8 cellular contexts compared by ENCODE assay signal in genomic region chr21:34603002-34603709, GRCh38. TPM values are rescaled to one million over a fixed set of nuclear protein-coding genes. Genes with fewer than 3 reads are reported as not detected.
A peak's percentile ranks its signal among the peaks of the same experiment; 100 is the strongest.
DNase-seq lines count a peak whose midpoint lies in the region; ATAC-seq and TF ChIP-seq lines count a peak whose summit lies in the region.

No MANE protein-coding gene starts in this region.

- H3F3A ChIP-seq in PC-3 (ENCODE audit: low read length, unreplicated experiment) = no peaks in the 10 kb centered on the region

- no peak overlapping the region for H3K4me2 ChIP-seq in PC-3 (ENCODE audit: low read length)

- no peaks in the 10 kb centered on the region for H3K27me3 ChIP-seq in PC-3 (ENCODE audit: low read length)

- H4K20me1 ChIP-seq in PC-3 (ENCODE audit: low read length) = no peaks in the 10 kb centered on the region

- H3K79me2 ChIP-seq in PC-3 (ENCODE audit: low read length) = no peaks in the 10 kb centered on the region

- ATAC-seq in PC-3 = peak; percentile 61
- ATAC-seq in stimulated activated naive CD8-positive, alpha-beta T cell treated with anti-CD3 and anti-CD28 coated beads, Interleukin-15, amount 100 ng/mL, for 72 hours = peak; percentile 87
- ATAC-seq in GM18861 (IDR thresholded peaks at IDR 0.05; ENCODE audit: unreplicated experiment) = no peak

- H3K9me3 Mint-ChIP-seq in nephron progenitor cell = no peaks in the 10 kb centered on the region
- H3K9me3 Mint-ChIP-seq in stimulated activated naive CD8-positive, alpha-beta T cell treated with anti-CD3 and anti-CD28 coated beads, Interleukin-15, amount 100 ng/mL, for 72 hours = no peaks in the 10 kb centered on the region

- CTCF ChIA-PET in PC-3 (lab: Charles Lee) = interaction anchor here (0.6 to 2.0 kb wide), 12 partner anchors 10 to 236 kb away, joined by 3 to 28 read pairs (median 6); partner anchors contain the start of gene RCAN1

- no peak overlapping the region for H2AFZ ChIP-seq in PC-3 (ENCODE audit: low read length)

- no peak overlapping the region for H3K9ac ChIP-seq in PC-3 (ENCODE audit: low read length)

- no peak overlapping the region for H3K4me3 Mint-ChIP-seq in nephron progenitor cell
- no peak overlapping the region for H3K4me3 Mint-ChIP-seq in stimulated activated naive CD8-positive, alpha-beta T cell treated with anti-CD3 and anti-CD28 coated beads, Interleukin-15, amount 100 ng/mL, for 72 hours

- intact Hi-C loops in PC-3 (cut with micrococcal nuclease) = loop anchor here (1.0 kb wide), 2 partner anchors 27 to 93 kb away; no protein-coding TSS in a partner anchor

- no peaks in the 10 kb centered on the region for H3K9me3 ChIP-seq in PC-3 (ENCODE audit: low read length)

- no peaks in the 10 kb centered on the region for H3K36me3 Mint-ChIP-seq in nephron progenitor cell (ENCODE audit: low read depth)

- no peaks in the 10 kb centered on the region for H3K4me1 Mint-ChIP-seq in nephron progenitor cell
- H3K4me1 Mint-ChIP-seq in stimulated activated naive CD8-positive, alpha-beta T cell treated with anti-CD3 and anti-CD28 coated beads, Interleukin-15, amount 100 ng/mL, for 72 hours = peaks cover 12% of the 10 kb centered on the region

- H3K36me3 ChIP-seq in PC-3 (ENCODE audit: low read depth, low read length) = no peaks in the 10 kb centered on the region

- POLR2A ChIA-PET in PC-3 (lab: Charles Lee; ENCODE audit: unreplicated experiment) = interaction anchor here (1.0 to 1.3 kb wide), 2 partner anchors 76 to 87 kb away, joined by 3 to 8 read pairs; no protein-coding TSS in a partner anchor

- H3K27ac Mint-ChIP-seq in nephron progenitor cell = no peak overlapping the region
- H3K27ac Mint-ChIP-seq in stimulated activated naive CD8-positive, alpha-beta T cell treated with anti-CD3 and anti-CD28 coated beads, Interleukin-15, amount 100 ng/mL, for 72 hours = no peak overlapping the region

- peaks cover 20% of the 10 kb centered on the region for H3K4me1 ChIP-seq in PC-3 (ENCODE audit: insufficient read depth, low read length)

- H3K9me2 ChIP-seq in PC-3 (replicated peaks; ENCODE audit: low read length) = no peaks in the 10 kb centered on the region

- H3K27ac ChIP-seq in PC-3 (ENCODE audit: low read length) = no peak overlapping the region

- TF ChIP-seq CTCF in GM12865 (IDR thresholded peaks at IDR 0.05; ENCODE audit: insufficient read depth, low read depth, low read length, missing control alignments) (peak; percentile 82), PC-3 (conservative IDR thresholded peaks at IDR 0.05; ENCODE audit: low read depth, low read length) (peak; percentile 87), fibroblast of mammary gland (conservative IDR thresholded peaks at IDR 0.05; ENCODE audit: control insufficient read depth, insufficient read depth, low read depth, low read length) (peak; percentile 85), nephron progenitor cell (IDR thresholded peaks at IDR 0.05) (peak; percentile 66)

- H3K27me3 Mint-ChIP-seq in nephron progenitor cell (ENCODE audit: low read depth, poor library complexity) = peaks cover 11% of the 10 kb centered on the region
- no peaks in the 10 kb centered on the region for H3K27me3 Mint-ChIP-seq in stimulated activated naive CD8-positive, alpha-beta T cell treated with anti-CD3 and anti-CD28 coated beads, Interleukin-15, amount 100 ng/mL, for 72 hours

- H3K4me3 ChIP-seq in GM12865 (ENCODE audit: low read depth, low read length) (no peak overlapping the region), PC-3 (ENCODE audit: low read length) (no peak overlapping the region), fibroblast of mammary gland (ENCODE audit: control insufficient read depth, low read depth, low read length) (no peak overlapping the region)

- no TSS peak for BruUV-seq in PC-3 (replicated peaks; lab: Mats Ljungman, UMichigan)

- DNase-seq in GM12865 (ENCODE audit: low read depth) (peak; percentile 84), KG1 (lab: John Stamatoyannopoulos, UW) (peak; percentile 39), PC-3 (peak; percentile 68), fibroblast of mammary gland (ENCODE audit: low read depth) (peak; percentile 69), nephron progenitor cell (peak; percentile 83)
- peak; percentile 80 to 81 for DNase-seq in activated T-cell treated with anti-CD3 and anti-CD28 coated beads, Interleukin-2, amount 50 U/mL, for 48 hours
- DNase-seq in stimulated activated naive CD8-positive, alpha-beta T cell treated with anti-CD3 and anti-CD28 coated beads, Interleukin-15, amount 100 ng/mL, for 72 hours = peak; percentile 51 to 63

RNA-seq across cellular contexts. Expression of gene RCAN1, which starts 11.8 kb away (rescaled TPM):
- total RNA-seq in PC-3 (2014; rRNA removed) = 24.2 and 26.2 TPM in 2 replicates
